ENCODE assay signal across 15 cellular contexts in genomic region chr1:221709854-221710253, GRCh38. TPM values are rescaled to one million over a fixed set of nuclear protein-coding genes. Genes with fewer than 3 reads are reported as not detected.
A peak's percentile ranks its signal among the peaks of the same experiment; 100 is the strongest.
DNase-seq lines count a peak whose midpoint lies in the region; ATAC-seq and TF ChIP-seq lines count a peak whose summit lies in the region.
"Had no signal": no experiment of that assay in that cellular context is flagged by ENCODE, and none has a peak within 500 bp of the region (broad histone marks: within the 10 kb centered on the region; RNA-seq: fewer than 3 reads in every experiment).

No MANE protein-coding gene starts in this region.

- H3K4me3 ChIP-seq in BLaER1 treated with 17β-estradiol and CSF1 and Interleukin-3, amounts not matched to agents 10 nM and 100 nM, result no peak overlapping the region
- H3K4me3 ChIP-seq in KMS-11 (IDR thresholded peaks at IDR 0.05; ENCODE audit: insufficient read depth, low read depth, low read length) (no peak overlapping the region), psoas muscle (no peak overlapping the region), MG63 (no peak overlapping the region)
- H3K4me3 ChIP-seq: SJSA1, upper lobe of left lung had no signal

- H3K36me3 ChIP-seq in BLaER1 treated with 17β-estradiol and CSF1 and Interleukin-3, amounts not matched to agents 10 nM and 100 nM, result peaks cover 16 to 28% (median 19%) of the 10 kb centered on the region in 11 experiments
- H3K36me3 ChIP-seq in KMS-11 (ENCODE audit: insufficient read depth) (no peaks in the 10 kb centered on the region), psoas muscle (ENCODE audit: insufficient read depth in 1 of 2, low read depth in 1 of 2) (peaks cover 0 to 15% of the 10 kb centered on the region in 2 donors), MG63 (no peaks in the 10 kb centered on the region; the same call in 1 of the 2 replicates)

- H3K4me2 ChIP-seq in BLaER1 treated with 17β-estradiol and CSF1 and Interleukin-3, amounts not matched to agents 10 nM and 100 nM, result peak overlapping the region; percentile 46 to 86 (median 80); a peak in 21 of 22 replicates
- H3K4me2 ChIP-seq in KMS-11, result peak overlapping the region; percentile 10; the same call in 1 of the 2 replicates

- no peak overlapping the region for H2AFZ ChIP-seq in KMS-11 (ENCODE audit: low read depth)

- H3K9me3 ChIP-seq in BLaER1 treated with 17β-estradiol and CSF1 and Interleukin-3, amounts not matched to agents 10 nM and 100 nM (replicated peaks in 1 of 11), result peaks cover 0 to 21% (median 13%) of the 10 kb centered on the region in 11 experiments; a peak in 17 of 22 replicates
- H3K9me3 ChIP-seq in psoas muscle, result no peaks in the 10 kb centered on the region
- no peaks in the 10 kb centered on the region for H3K9me3 ChIP-seq in MG63
- H3K9me3 ChIP-seq: SJSA1, upper lobe of left lung had no signal

- peaks cover 56 to 63% of the 10 kb centered on the region in 2 donors for H3K4me1 Mint-ChIP-seq in effector memory CD8-positive, alpha-beta T cell (ENCODE audit: low read depth in 2 of 2)

- H3K27me3 ChIP-seq in BLaER1 treated with 17β-estradiol and CSF1 and Interleukin-3, amounts not matched to agents 10 nM and 100 nM, result no peaks in the 10 kb centered on the region
- H3K27me3 ChIP-seq in KMS-11 (ENCODE audit: insufficient read depth, low read depth), result no peaks in the 10 kb centered on the region
- H3K27me3 ChIP-seq in psoas muscle (ENCODE audit: insufficient read depth in 3 of 3, low read length in 2 of 3), result no peaks in the 10 kb centered on the region
- no peaks in the 10 kb centered on the region for H3K27me3 ChIP-seq in MG63
- H3K27me3 ChIP-seq: SJSA1, upper lobe of left lung had no signal

- DNase-seq in effector memory CD8-positive, alpha-beta T cell, result no peak
- DNase-seq in psoas muscle (no peak), left cardiac atrium (no peak), MG63 (no peak), NCI-H2029 (lab: John Stamatoyannopoulos, UW) (no peak), HuH-7.5 (ENCODE audit: low spot score) (no peak)
- DNase-seq: activated CD8-positive, alpha-beta memory T cell treated with anti-CD3 and anti-CD28 coated beads, Interleukin-2, amount 10 ng/mL, durations not matched to agents 7 days and 5 days; activated naive CD4-positive, alpha-beta T cell treated with anti-CD3 and anti-CD28 coated beads, Interleukin-2, amount 10 ng/mL, durations not matched to agents 7 days and 5 days; AML-193; NCI-H1694 treated with DMSO at 0.1 percent for 48 hours; NK-92 treated with Interleukin-12 subunit alpha and Interleukin-12 subunit beta, amount 100 ng/mL, for 24 hours; upper lobe of left lung had no signal

- no peaks in the 10 kb centered on the region for H3K27me3 Mint-ChIP-seq in effector memory CD8-positive, alpha-beta T cell
- H3K27me3 Mint-ChIP-seq: activated CD8-positive, alpha-beta memory T cell treated with anti-CD3 and anti-CD28 coated beads, Interleukin-2, amount 10 ng/mL, durations not matched to agents 7 days and 5 days; activated naive CD4-positive, alpha-beta T cell treated with anti-CD3 and anti-CD28 coated beads, Interleukin-2, amount 10 ng/mL, durations not matched to agents 7 days and 5 days had no signal

- H3K36me3 Mint-ChIP-seq in effector memory CD8-positive, alpha-beta T cell (ENCODE audit: insufficient read depth), result peaks cover 74% of the 10 kb centered on the region

- peak overlapping the region; percentile 84 to 96 (median 91); a peak in 21 of 22 replicates for H3K27ac ChIP-seq in BLaER1 treated with 17β-estradiol and CSF1 and Interleukin-3, amounts not matched to agents 10 nM and 100 nM
- H3K27ac ChIP-seq in KMS-11 (peak overlapping the region; percentile 92), psoas muscle (peak overlapping the region; percentile 82)
- H3K27ac ChIP-seq: SJSA1 had no signal

- WGBS in psoas muscle, 3 donors, result 72 to 92% (median 86%) methylated on average over 3 of the region's 3 CpGs

- H3K9ac ChIP-seq in BLaER1 treated with 17β-estradiol and CSF1 and Interleukin-3, amounts not matched to agents 10 nM and 100 nM, result peak overlapping the region in 8 of 11 experiments; percentile 55 to 76 (median 70); a peak in 7 of 22 replicates
- peak overlapping the region; percentile 63 for H3K9ac ChIP-seq in KMS-11

- peaks cover 69 to 98% (median 91%) of the 10 kb centered on the region in 10 experiments for H3K4me1 ChIP-seq in BLaER1 treated with 17β-estradiol and CSF1 and Interleukin-3, amounts not matched to agents 10 nM and 100 nM
- H3K4me1 ChIP-seq in KMS-11 (ENCODE audit: low read depth, poor library complexity, severe bottlenecking), result peaks cover 84% of the 10 kb centered on the region
- peaks cover 56% of the 10 kb centered on the region for H3K4me1 ChIP-seq in psoas muscle

- H3K27ac Mint-ChIP-seq in effector memory CD8-positive, alpha-beta T cell, result peak overlapping the region; percentile 95 to 97
- H3K27ac Mint-ChIP-seq: activated naive CD4-positive, alpha-beta T cell treated with anti-CD3 and anti-CD28 coated beads, Interleukin-2, amount 10 ng/mL, durations not matched to agents 7 days and 5 days had no signal

- H3K79me2 ChIP-seq in KMS-11 (ENCODE audit: insufficient read depth, low read depth), result 0 out of 2 replicates have a peak, but pooled peaks cover 4% of the 10 kb centered on the region

- no peak for ATAC-seq in effector memory CD8-positive, alpha-beta T cell (replicated peaks)
- ATAC-seq in psoas muscle (no peak), left cardiac atrium (no peak)
- ATAC-seq: activated CD8-positive, alpha-beta memory T cell treated with anti-CD3 and anti-CD28 coated beads, Interleukin-2, amount 10 ng/mL, durations not matched to agents 7 days and 5 days had no signal

- no peak overlapping the region for H3K4me3 Mint-ChIP-seq in effector memory CD8-positive, alpha-beta T cell
- H3K4me3 Mint-ChIP-seq: activated CD8-positive, alpha-beta memory T cell treated with anti-CD3 and anti-CD28 coated beads, Interleukin-2, amount 10 ng/mL, durations not matched to agents 7 days and 5 days; activated naive CD4-positive, alpha-beta T cell treated with anti-CD3 and anti-CD28 coated beads, Interleukin-2, amount 10 ng/mL, durations not matched to agents 7 days and 5 days had no signal

- TF ChIP-seq CTCF in KMS-11 (conservative IDR thresholded peaks at IDR 0.05; ENCODE audit: low read depth, low read length) (no peak), psoas muscle (IDR thresholded peaks at IDR 0.05) (no peak)

- no peaks in the 10 kb centered on the region for H4K20me1 ChIP-seq in BLaER1 treated with 17β-estradiol and CSF1 and Interleukin-3, amounts not matched to agents 10 nM and 100 nM
- H4K20me1 ChIP-seq in KMS-11 (ENCODE audit: insufficient read depth), result no peaks in the 10 kb centered on the region

- intact Hi-C loops in psoas muscle (cut with DNase I), result no loop called here
- intact Hi-C loops in left cardiac atrium (cut with DNase I), result no loop called here

- H3K9me3 Mint-ChIP-seq in effector memory CD8-positive, alpha-beta T cell, result no peaks in the 10 kb centered on the region
- H3K9me3 Mint-ChIP-seq: activated naive CD4-positive, alpha-beta T cell treated with anti-CD3 and anti-CD28 coated beads, Interleukin-2, amount 10 ng/mL, durations not matched to agents 7 days and 5 days had no signal

RNA-seq across cellular contexts. Expression of gene DUSP10, which starts 32.0 kb away (rescaled TPM):
- total RNA-seq in psoas muscle (10 to 100 TPM in 2 of 4 donors, 1 to 10 TPM in 2; 5.2 to 15.5 (median 9.3) TPM), left cardiac atrium (1 to 10 TPM; 5.3 to 6.5 TPM)
- 1 to 10 TPM; 4.7 to 6.1 (median 4.8) TPM for polyA plus RNA-seq in psoas muscle
- total RNA-seq in MG63 (2014; rRNA removed; shearing (Covaris generic); ENCODE audit: low replicate concordance), result 5.8 and 6.3 TPM in 2 replicates
